Comparison of ENCODE assay signal across 1 cellular context in the genomic region with DNA sequence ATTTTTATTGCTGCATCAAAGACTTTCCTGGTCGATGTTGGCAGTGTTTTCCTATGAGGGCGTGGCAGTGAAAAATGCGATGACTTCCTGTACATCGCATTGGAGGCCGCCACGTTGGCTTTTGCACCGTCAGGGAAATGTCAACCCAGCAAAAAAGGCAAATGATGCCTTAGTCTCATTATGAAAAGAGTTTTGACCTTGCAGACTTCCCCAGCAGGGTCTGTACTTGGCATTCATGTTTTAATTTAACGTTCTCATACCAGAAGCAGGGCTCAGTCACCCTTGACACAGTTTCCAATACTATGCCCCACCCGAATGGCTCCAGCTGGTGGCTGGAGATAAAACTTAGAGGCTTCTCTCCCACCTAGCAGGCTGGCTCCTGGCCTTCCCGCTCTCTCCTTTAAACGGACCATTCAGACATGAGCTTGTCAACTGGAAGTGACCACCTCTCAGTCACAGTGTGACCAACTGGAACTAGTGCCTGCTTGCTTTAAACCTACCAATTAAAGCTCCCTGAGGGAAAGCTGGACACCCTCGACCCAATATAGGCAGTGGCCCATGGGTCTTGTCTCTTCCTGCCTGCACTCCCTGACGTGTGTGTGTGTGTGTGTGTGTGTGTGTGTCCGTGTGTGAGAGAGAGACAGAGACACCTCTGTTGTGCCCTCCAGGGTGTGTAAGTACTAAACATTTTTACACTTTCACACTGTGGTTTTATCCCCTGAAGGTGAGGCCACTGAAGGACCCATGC.
TF ChIP-seq lines count a peak whose summit lies in the region.

No MANE protein-coding gene starts in this region.

TF ChIP-seq in K562, 482 proteins besides CTCF, POLR2A, EP300 and RAD21 (continued from another document and continues in another):
- TF ChIP-seq, protein P1, sequence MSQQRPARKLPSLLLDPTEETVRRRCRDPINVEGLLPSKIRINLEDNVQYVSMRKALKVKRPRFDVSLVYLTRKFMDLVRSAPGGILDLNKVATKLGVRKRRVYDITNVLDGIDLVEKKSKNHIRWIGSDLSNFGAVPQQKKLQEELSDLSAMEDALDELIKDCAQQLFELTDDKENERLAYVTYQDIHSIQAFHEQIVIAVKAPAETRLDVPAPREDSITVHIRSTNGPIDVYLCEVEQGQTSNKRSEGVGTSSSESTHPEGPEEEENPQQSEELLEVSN (IDR thresholded peaks at IDR 0.05; ENCODE audit: borderline replicate concordance in 1 of 2, extremely low read depth in 1 of 2, insufficient read depth in 1 of 2, insufficient read length in 1 of 2, low read depth in 1 of 2, low read length in 1 of 2, poor library complexity in 1 of 2, severe bottlenecking in 1 of 2), result peak; percentile 94 to 99
- TF ChIP-seq RBBP5 (IDR thresholded peaks at IDR 0.05; ENCODE audit: borderline replicate concordance, insufficient read depth, low read length, poor library complexity, severe bottlenecking) (peak; percentile 89), MTA3 (IDR thresholded peaks at IDR 0.05; ENCODE audit: borderline replicate concordance) (peak; percentile 82), HDAC3 (IDR thresholded peaks at IDR 0.05; ENCODE audit: borderline replicate concordance, partially characterized antibody) (peak; percentile 94), KHSRP (IDR thresholded peaks at IDR 0.05) (no peak), MYNN (IDR thresholded peaks at IDR 0.05) (peak; percentile 88), MYNN (CRISPR knock-in tag; IDR thresholded peaks at IDR 0.05) (no peak), SMARCA5 (IDR thresholded peaks at IDR 0.05) (peak; percentile 84), ETS2 (tag; IDR thresholded peaks at IDR 0.05; ENCODE audit: borderline replicate concordance, poor library complexity, severe bottlenecking) (no peak), HDGF (IDR thresholded peaks at IDR 0.05) (no peak; the same call in 1 of the 2 replicates), IFI16 (CRISPR knock-in tag; IDR thresholded peaks at IDR 0.05) (no peak), XRCC4 (IDR thresholded peaks at IDR 0.05; ENCODE audit: extremely low read depth, insufficient read depth, insufficient read length) (no peak), ZNF586 (CRISPR knock-in tag; conservative IDR thresholded peaks at IDR 0.05) (no peak), CSDE1 (IDR thresholded peaks at IDR 0.05) (no peak), PHF21A (IDR thresholded peaks at IDR 0.05; ENCODE audit: borderline replicate concordance, low read depth) (peak; percentile 67; the same call in 1 of the 2 replicates), THRAP3 (IDR thresholded peaks at IDR 0.05; ENCODE audit: borderline replicate concordance) (no peak), PML (IDR thresholded peaks at IDR 0.05; ENCODE audit: low read length) (peak; percentile 88), HLTF (IDR thresholded peaks at IDR 0.05) (no peak; the same call in 1 of the 2 replicates), TOE1 (IDR thresholded peaks at IDR 0.05; ENCODE audit: borderline replicate concordance) (peak; percentile 66; the same call in 1 of the 2 replicates), TOE1 (CRISPR knock-in tag; IDR thresholded peaks at IDR 0.05; ENCODE audit: borderline replicate concordance, low read depth) (no peak), FOS (IDR thresholded peaks at IDR 0.05; ENCODE audit: extremely low read depth, insufficient read length) (no peak), ZNF584 (CRISPR knock-in tag; IDR thresholded peaks at IDR 0.05; ENCODE audit: low read depth) (no peak), ESRRA (IDR thresholded peaks at IDR 0.05; ENCODE audit: borderline replicate concordance, low read depth) (peak; percentile 53), NCOA6 (IDR thresholded peaks at IDR 0.05) (peak; percentile 69), ELF1 (tag; IDR thresholded peaks at IDR 0.05) (peak; percentile 62), NFRKB (IDR thresholded peaks at IDR 0.05; ENCODE audit: low read depth) (peak; percentile 88), NR3C1 (CRISPR knock-in tag; IDR thresholded peaks at IDR 0.05) (no peak), ETV1 (tag; conservative IDR thresholded peaks at IDR 0.05; ENCODE audit: low read depth) (peak; percentile 48), ZEB2 (IDR thresholded peaks at IDR 0.05) (peak; percentile 55; the same call in 1 of the 2 replicates), ZNF507 (tag; conservative IDR thresholded peaks at IDR 0.05) (no peak)
- TF ChIP-seq, protein P2, sequence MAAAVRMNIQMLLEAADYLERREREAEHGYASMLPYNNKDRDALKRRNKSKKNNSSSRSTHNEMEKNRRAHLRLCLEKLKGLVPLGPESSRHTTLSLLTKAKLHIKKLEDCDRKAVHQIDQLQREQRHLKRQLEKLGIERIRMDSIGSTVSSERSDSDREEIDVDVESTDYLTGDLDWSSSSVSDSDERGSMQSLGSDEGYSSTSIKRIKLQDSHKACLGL (CRISPR knock-in tag; IDR thresholded peaks at IDR 0.05; ENCODE audit: borderline replicate concordance, poor library complexity, severe bottlenecking), result no peak
- TF ChIP-seq, protein P3, sequence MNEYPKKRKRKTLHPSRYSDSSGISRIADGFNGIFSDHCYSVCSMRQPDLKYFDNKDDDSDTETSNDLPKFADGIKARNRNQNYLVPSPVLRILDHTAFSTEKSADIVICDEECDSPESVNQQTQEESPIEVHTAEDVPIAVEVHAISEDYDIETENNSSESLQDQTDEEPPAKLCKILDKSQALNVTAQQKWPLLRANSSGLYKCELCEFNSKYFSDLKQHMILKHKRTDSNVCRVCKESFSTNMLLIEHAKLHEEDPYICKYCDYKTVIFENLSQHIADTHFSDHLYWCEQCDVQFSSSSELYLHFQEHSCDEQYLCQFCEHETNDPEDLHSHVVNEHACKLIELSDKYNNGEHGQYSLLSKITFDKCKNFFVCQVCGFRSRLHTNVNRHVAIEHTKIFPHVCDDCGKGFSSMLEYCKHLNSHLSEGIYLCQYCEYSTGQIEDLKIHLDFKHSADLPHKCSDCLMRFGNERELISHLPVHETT (CRISPR knock-in tag; conservative IDR thresholded peaks at IDR 0.05 in 1 of 2, IDR thresholded peaks at IDR 0.05 in 1 of 2), result 0 out of 4 replicates have a peak, but pooled peaks of 1 of the 2 experiments have one; percentile 60
- TF ChIP-seq, protein P4, sequence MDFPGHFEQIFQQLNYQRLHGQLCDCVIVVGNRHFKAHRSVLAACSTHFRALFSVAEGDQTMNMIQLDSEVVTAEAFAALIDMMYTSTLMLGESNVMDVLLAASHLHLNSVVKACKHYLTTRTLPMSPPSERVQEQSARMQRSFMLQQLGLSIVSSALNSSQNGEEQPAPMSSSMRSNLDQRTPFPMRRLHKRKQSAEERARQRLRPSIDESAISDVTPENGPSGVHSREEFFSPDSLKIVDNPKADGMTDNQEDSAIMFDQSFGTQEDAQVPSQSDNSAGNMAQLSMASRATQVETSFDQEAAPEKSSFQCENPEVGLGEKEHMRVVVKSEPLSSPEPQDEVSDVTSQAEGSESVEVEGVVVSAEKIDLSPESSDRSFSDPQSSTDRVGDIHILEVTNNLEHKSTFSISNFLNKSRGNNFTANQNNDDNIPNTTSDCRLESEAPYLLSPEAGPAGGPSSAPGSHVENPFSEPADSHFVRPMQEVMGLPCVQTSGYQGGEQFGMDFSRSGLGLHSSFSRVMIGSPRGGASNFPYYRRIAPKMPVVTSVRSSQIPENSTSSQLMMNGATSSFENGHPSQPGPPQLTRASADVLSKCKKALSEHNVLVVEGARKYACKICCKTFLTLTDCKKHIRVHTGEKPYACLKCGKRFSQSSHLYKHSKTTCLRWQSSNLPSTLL (IDR thresholded peaks at IDR 0.05), result peak; percentile 63
- TF ChIP-seq, protein P5, sequence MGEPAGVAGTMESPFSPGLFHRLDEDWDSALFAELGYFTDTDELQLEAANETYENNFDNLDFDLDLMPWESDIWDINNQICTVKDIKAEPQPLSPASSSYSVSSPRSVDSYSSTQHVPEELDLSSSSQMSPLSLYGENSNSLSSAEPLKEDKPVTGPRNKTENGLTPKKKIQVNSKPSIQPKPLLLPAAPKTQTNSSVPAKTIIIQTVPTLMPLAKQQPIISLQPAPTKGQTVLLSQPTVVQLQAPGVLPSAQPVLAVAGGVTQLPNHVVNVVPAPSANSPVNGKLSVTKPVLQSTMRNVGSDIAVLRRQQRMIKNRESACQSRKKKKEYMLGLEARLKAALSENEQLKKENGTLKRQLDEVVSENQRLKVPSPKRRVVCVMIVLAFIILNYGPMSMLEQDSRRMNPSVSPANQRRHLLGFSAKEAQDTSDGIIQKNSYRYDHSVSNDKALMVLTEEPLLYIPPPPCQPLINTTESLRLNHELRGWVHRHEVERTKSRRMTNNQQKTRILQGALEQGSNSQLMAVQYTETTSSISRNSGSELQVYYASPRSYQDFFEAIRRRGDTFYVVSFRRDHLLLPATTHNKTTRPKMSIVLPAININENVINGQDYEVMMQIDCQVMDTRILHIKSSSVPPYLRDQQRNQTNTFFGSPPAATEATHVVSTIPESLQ (CRISPR knock-in tag; IDR thresholded peaks at IDR 0.05), result 0 out of 2 replicates have a peak, but pooled peaks have one; percentile 74
- TF ChIP-seq, protein P6, sequence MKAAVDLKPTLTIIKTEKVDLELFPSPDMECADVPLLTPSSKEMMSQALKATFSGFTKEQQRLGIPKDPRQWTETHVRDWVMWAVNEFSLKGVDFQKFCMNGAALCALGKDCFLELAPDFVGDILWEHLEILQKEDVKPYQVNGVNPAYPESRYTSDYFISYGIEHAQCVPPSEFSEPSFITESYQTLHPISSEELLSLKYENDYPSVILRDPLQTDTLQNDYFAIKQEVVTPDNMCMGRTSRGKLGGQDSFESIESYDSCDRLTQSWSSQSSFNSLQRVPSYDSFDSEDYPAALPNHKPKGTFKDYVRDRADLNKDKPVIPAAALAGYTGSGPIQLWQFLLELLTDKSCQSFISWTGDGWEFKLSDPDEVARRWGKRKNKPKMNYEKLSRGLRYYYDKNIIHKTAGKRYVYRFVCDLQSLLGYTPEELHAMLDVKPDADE (conservative IDR thresholded peaks at IDR 0.05; ENCODE audit: control insufficient read depth, low read depth, low read length), result 0 out of 2 replicates have a peak, but pooled peaks have one; percentile 74
- TF ChIP-seq, protein P7, sequence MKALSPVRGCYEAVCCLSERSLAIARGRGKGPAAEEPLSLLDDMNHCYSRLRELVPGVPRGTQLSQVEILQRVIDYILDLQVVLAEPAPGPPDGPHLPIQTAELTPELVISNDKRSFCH (CRISPR knock-in tag; IDR thresholded peaks at IDR 0.05), result no peak
- TF ChIP-seq, protein P7 (tag; IDR thresholded peaks at IDR 0.05), result peak; percentile 78; the same call in 1 of the 2 replicates
- TF ChIP-seq, protein P8, sequence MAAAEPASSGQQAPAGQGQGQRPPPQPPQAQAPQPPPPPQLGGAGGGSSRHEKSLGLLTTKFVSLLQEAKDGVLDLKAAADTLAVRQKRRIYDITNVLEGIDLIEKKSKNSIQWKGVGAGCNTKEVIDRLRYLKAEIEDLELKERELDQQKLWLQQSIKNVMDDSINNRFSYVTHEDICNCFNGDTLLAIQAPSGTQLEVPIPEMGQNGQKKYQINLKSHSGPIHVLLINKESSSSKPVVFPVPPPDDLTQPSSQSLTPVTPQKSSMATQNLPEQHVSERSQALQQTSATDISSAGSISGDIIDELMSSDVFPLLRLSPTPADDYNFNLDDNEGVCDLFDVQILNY (CRISPR knock-in tag; IDR thresholded peaks at IDR 0.05), result no peak
- TF ChIP-seq, protein P9, sequence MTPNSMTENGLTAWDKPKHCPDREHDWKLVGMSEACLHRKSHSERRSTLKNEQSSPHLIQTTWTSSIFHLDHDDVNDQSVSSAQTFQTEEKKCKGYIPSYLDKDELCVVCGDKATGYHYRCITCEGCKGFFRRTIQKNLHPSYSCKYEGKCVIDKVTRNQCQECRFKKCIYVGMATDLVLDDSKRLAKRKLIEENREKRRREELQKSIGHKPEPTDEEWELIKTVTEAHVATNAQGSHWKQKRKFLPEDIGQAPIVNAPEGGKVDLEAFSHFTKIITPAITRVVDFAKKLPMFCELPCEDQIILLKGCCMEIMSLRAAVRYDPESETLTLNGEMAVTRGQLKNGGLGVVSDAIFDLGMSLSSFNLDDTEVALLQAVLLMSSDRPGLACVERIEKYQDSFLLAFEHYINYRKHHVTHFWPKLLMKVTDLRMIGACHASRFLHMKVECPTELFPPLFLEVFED (CRISPR knock-in tag; conservative IDR thresholded peaks at IDR 0.05), result no peak
- TF ChIP-seq, protein P10, sequence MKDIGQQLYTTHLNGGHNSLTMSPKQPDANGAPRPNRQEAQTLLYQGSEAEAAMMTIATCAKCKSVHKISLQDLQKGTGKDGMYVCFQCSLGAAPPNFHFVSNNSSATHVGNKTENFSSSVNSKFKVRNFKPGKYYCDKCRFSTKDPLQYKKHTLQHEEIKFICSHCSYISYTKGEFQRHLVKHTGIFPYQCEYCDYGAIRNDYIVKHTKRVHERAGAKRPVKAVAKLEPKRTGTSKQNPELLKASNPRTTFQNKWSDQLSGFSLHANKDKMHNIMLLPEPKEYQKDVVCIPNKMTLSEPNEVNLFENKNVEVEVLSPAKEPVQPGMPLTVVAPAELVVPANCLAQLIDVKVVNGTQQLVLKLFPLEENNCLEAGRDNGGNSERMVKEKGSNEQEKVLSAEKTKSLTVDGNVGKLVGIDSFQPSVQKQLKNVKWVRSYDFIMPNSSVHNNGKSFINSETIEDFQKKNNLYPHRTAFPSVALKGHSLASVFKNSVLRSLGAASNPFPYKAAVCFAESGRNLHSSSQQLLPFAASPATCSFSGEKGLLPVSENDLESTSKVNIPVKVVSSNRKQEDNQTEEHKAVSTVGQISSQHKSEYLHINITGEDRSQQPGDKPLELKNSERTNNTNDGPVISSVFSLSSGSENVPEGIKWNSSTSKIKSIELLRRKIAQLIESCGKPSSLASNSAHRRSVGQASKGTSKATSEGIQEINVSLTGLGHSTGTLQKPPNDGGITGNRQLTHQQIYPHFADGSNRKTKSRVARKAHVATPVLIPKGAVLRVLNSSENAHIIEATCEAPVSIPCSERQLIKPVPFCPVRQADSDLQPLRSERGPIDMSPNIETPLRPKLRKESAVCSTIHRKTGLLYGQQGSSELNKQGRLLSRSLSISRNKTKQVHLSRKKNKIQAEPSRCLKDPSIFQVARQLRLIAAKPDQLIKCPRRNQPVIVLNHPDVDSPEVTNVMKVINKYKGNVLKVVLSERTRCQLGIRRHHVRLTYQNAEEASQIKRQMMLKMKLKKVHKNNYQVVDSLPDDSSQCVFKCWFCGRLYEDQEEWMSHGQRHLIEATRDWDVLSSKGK (CRISPR knock-in tag; IDR thresholded peaks at IDR 0.05), result no peak
